Comparison of ENCODE assay signal across 1 cellular context in the genomic region with DNA sequence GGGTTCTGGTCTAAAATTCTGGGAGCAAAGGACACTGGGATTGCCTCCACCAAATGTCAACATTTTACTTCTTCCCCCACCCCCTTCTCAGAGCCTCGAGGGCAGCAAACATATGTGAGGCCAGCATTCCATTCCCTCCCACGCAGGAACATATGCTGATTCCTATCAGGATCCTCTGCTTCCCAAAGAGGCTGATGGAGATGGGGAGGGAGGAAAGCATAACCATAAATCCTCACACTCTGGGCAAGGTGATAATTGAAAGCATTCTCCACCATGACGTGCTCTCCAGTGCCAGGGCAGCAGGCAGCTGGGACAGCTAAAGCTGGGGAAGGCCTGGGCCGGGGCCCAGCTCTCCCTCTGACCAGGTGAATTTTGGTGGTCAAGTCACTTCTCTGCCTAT.
TF ChIP-seq lines count a peak whose summit lies in the region.

No MANE protein-coding gene starts in this region.

TF ChIP-seq in SK-N-SH, 30 proteins besides CTCF, POLR2A, EP300 and RAD21 (continued from another document):
- TF ChIP-seq RXRA (IDR thresholded peaks at IDR 0.05; ENCODE audit: borderline replicate concordance, low read depth): no peak
- TF ChIP-seq, protein P1, sequence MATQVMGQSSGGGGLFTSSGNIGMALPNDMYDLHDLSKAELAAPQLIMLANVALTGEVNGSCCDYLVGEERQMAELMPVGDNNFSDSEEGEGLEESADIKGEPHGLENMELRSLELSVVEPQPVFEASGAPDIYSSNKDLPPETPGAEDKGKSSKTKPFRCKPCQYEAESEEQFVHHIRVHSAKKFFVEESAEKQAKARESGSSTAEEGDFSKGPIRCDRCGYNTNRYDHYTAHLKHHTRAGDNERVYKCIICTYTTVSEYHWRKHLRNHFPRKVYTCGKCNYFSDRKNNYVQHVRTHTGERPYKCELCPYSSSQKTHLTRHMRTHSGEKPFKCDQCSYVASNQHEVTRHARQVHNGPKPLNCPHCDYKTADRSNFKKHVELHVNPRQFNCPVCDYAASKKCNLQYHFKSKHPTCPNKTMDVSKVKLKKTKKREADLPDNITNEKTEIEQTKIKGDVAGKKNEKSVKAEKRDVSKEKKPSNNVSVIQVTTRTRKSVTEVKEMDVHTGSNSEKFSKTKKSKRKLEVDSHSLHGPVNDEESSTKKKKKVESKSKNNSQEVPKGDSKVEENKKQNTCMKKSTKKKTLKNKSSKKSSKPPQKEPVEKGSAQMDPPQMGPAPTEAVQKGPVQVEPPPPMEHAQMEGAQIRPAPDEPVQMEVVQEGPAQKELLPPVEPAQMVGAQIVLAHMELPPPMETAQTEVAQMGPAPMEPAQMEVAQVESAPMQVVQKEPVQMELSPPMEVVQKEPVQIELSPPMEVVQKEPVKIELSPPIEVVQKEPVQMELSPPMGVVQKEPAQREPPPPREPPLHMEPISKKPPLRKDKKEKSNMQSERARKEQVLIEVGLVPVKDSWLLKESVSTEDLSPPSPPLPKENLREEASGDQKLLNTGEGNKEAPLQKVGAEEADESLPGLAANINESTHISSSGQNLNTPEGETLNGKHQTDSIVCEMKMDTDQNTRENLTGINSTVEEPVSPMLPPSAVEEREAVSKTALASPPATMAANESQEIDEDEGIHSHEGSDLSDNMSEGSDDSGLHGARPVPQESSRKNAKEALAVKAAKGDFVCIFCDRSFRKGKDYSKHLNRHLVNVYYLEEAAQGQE (IDR thresholded peaks at IDR 0.05; ENCODE audit: low read depth, low read length): no peak
- TF ChIP-seq, protein P2, sequence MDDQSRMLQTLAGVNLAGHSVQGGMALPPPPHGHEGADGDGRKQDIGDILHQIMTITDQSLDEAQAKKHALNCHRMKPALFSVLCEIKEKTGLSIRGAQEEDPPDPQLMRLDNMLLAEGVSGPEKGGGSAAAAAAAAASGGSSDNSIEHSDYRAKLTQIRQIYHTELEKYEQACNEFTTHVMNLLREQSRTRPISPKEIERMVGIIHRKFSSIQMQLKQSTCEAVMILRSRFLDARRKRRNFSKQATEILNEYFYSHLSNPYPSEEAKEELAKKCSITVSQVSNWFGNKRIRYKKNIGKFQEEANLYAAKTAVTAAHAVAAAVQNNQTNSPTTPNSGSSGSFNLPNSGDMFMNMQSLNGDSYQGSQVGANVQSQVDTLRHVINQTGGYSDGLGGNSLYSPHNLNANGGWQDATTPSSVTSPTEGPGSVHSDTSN (IDR thresholded peaks at IDR 0.05): peak; percentile 79
- no peak for TF ChIP-seq FOSL2 (IDR thresholded peaks at IDR 0.05; ENCODE audit: borderline replicate concordance, low read depth)
- TF ChIP-seq NFIC (IDR thresholded peaks at IDR 0.05; ENCODE audit: borderline replicate concordance): no peak
- TF ChIP-seq, protein P3, sequence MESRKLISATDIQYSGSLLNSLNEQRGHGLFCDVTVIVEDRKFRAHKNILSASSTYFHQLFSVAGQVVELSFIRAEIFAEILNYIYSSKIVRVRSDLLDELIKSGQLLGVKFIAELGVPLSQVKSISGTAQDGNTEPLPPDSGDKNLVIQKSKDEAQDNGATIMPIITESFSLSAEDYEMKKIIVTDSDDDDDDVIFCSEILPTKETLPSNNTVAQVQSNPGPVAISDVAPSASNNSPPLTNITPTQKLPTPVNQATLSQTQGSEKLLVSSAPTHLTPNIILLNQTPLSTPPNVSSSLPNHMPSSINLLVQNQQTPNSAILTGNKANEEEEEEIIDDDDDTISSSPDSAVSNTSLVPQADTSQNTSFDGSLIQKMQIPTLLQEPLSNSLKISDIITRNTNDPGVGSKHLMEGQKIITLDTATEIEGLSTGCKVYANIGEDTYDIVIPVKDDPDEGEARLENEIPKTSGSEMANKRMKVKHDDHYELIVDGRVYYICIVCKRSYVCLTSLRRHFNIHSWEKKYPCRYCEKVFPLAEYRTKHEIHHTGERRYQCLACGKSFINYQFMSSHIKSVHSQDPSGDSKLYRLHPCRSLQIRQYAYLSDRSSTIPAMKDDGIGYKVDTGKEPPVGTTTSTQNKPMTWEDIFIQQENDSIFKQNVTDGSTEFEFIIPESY (IDR thresholded peaks at IDR 0.05; ENCODE audit: borderline replicate concordance, low read depth): no peak
- peak; percentile 92 for TF ChIP-seq TCF12 (IDR thresholded peaks at IDR 0.05)
TF ChIP-seq in SK-N-SH: peak in this region for 10.
